12 cellular contexts compared by ENCODE assay signal in genomic region chr4:41538887-41539498, GRCh38. TPM values are rescaled to one million over a fixed set of nuclear protein-coding genes. Genes with fewer than 3 reads are reported as not detected.
A peak's percentile ranks its signal among the peaks of the same experiment; 100 is the strongest.
DNase-seq lines count a peak whose midpoint lies in the region; ATAC-seq, FAIRE-seq and TF ChIP-seq lines count a peak whose summit lies in the region.
"Had no signal": no experiment of that assay in that cellular context is flagged by ENCODE, and none has a peak within 500 bp of the region (broad histone marks: within the 10 kb centered on the region; RNA-seq: fewer than 3 reads in every experiment).

No MANE protein-coding gene starts in this region.

- 5 to 8% methylated on average over 12 of the region's 12 CpGs for WGBS in GM23248 (ENCODE audit: low coverage in 1 of 2, low lambda C conversion rate in 2 of 2, missing lambda C conversion rate in 2 of 2), 2 experiments
- 56 to 73% (median 68%) methylated on average over 12 of the region's 12 CpGs for WGBS in spleen, 5 donors

- no peaks in the 10 kb centered on the region for H3F3A ChIP-seq in GM23248 (ENCODE audit: insufficient read depth)

- no peaks in the 10 kb centered on the region for H3K4me1 ChIP-seq in GM23248 (ENCODE audit: insufficient read depth)
- H3K4me1 ChIP-seq in spleen = peaks cover 0 to 19% (median 0%) of the 10 kb centered on the region in 6 donors

- H2AFZ ChIP-seq in GM23248 = no peak overlapping the region

- peak overlapping the region; percentile 18; the same call in 1 of the 2 replicates for H3K4me3 ChIP-seq in GM23248
- H3K4me3 ChIP-seq in spleen = peak overlapping the region; percentile 3 to 63 (median 30)

- H3K36me3 ChIP-seq in GM23248 (ENCODE audit: low read depth) (no peaks in the 10 kb centered on the region), spleen (no peaks in the 10 kb centered on the region)

- DNase-seq in GM23248 (peak; percentile 37), cerebellar cortex (ENCODE audit: low spot score) (peak; percentile 42), spleen (peak; percentile 77), GM12891 (ENCODE audit: insufficient read length, low spot score) (no peak), SK-N-DZ (ENCODE audit: low spot score) (no peak), NCI-H446 (lab: John Stamatoyannopoulos, UW) (no peak)
- DNase-seq: activated T-cell treated with anti-CD3 and anti-CD28 coated beads, Interleukin-2, amount 50 U/mL, for 1 hour; Caco-2; MM.1S had no signal

- H3K79me2 ChIP-seq in GM23248 (ENCODE audit: insufficient read depth) = no peaks in the 10 kb centered on the region

- no peaks in the 10 kb centered on the region for H4K20me1 ChIP-seq in GM23248 (ENCODE audit: insufficient read depth)

- no peaks in the 10 kb centered on the region for H3K9me2 ChIP-seq in GM23248 (ENCODE audit: insufficient read depth)

- intact Hi-C loops in spleen (cut with DNase I; ENCODE audit: low total_unique reads) = no loop called here

- TF ChIP-seq CTCF in spleen (IDR thresholded peaks at IDR 0.05 in 8 of 11, conservative IDR thresholded peaks at IDR 0.05 in 3 of 11) = no peak

- no peak for FAIRE-seq in GM12891 (lab: Jason Lieb, UNC)
- FAIRE-seq: colon had no signal

- no peak for ATAC-seq in GM18498 (IDR thresholded peaks at IDR 0.05; ENCODE audit: unreplicated experiment)

- no peaks in the 10 kb centered on the region for H3K9me3 ChIP-seq in GM23248 (ENCODE audit: low read depth)
- no peaks in the 10 kb centered on the region for H3K9me3 ChIP-seq in spleen
- H3K9me3 ChIP-seq: Caco-2 had no signal

- peaks cover 11% of the 10 kb centered on the region for H3K27me3 ChIP-seq in GM23248 (replicated peaks; ENCODE audit: insufficient read depth)
- no peaks in the 10 kb centered on the region for H3K27me3 ChIP-seq in layer of hippocampus (ENCODE audit: control insufficient read depth, insufficient read depth, low read length)
- H3K27me3 ChIP-seq in spleen (replicated peaks in 1 of 7) = peaks cover 0 to 19% (median 0%) of the 10 kb centered on the region in 7 donors

- H3K9ac ChIP-seq in GM23248 = no peak overlapping the region

- in situ Hi-C loops in GM23248 (cut with MboI) = no loop called here

- H3K4me2 ChIP-seq in GM23248 (ENCODE audit: unreplicated experiment) = peak overlapping the region; percentile 17

- H3K27ac ChIP-seq in GM23248 (no peak overlapping the region), layer of hippocampus (ENCODE audit: low read depth, low read length) (peak overlapping the region; percentile 42), spleen (peak overlapping the region; percentile 24 to 92 (median 82))

- TF ChIP-seq POLR2A in spleen (IDR thresholded peaks at IDR 0.05) (peak in 1 of 3 donors; percentile 80), GM12891 (IDR thresholded peaks at IDR 0.05; ENCODE audit: low read depth, low read length) (no peak)

TF ChIP-seq in GM12891, 5 proteins besides CTCF, POLR2A, EP300 and RAD21:
- TF ChIP-seq SPI1 (IDR thresholded peaks at IDR 0.05; ENCODE audit: low read depth, low read length) (no peak), TAF1 (IDR thresholded peaks at IDR 0.05; ENCODE audit: low read depth, low read length) (no peak)

RNA-seq across cellular contexts. Expression of gene LIMCH1, which starts 1.0 kb away (rescaled TPM):
- 17.4 and 28.5 TPM in 2 replicates for total RNA-seq in GM23248 (2014; rRNA removed; shearing (Covaris generic))
- polyA plus RNA-seq in GM23248 (2016; fragmentation: Nextera tagmentation; extraction: Ambion mirVana) = 22.2 and 25.8 TPM in 2 replicates
- total RNA-seq in spleen = 100 to 1,000 TPM; 211 to 434 (median 254) TPM
- polyA plus RNA-seq in spleen = 10 to 100 TPM; 14.4 to 36.9 (median 19.9) TPM
- polyA plus RNA-seq in GM12891 (2012; ENCODE audit: low read depth, missing spikeins) = not detected
- polyA plus RNA-seq in SK-N-DZ (2014; cell fraction: cytosol; rRNA removed) = 28.0 and 38.5 TPM in 2 replicates
- polyA plus RNA-seq in SK-N-DZ (2014; cell fraction: nucleus; rRNA removed) = 45.5 and 57.4 TPM in 2 replicates

Comparison
In these comparisons a context has a peak if more than half of its experiments do, and no peak if none do; other contexts are left out.
1. DNase-seq: peak in GM23248 (single experiment), cerebellar cortex (single experiment) and spleen (single experiment); none in GM12891 (single experiment), SK-N-DZ (single experiment) and NCI-H446 (0 of 2).